Comparison of ENCODE assay signal across 23 cellular contexts in genomic region chr5:138188632-138189031, GRCh38. TPM values are rescaled to one million over a fixed set of nuclear protein-coding genes. Genes with fewer than 3 reads are reported as not detected.
A peak's percentile ranks its signal among the peaks of the same experiment; 100 is the strongest.
DNase-seq lines count a peak whose midpoint lies in the region; ATAC-seq and TF ChIP-seq lines count a peak whose summit lies in the region.
"Had no signal": no experiment of that assay in that cellular context is flagged by ENCODE, and none has a peak within 500 bp of the region (broad histone marks: within the 10 kb centered on the region; RNA-seq: fewer than 3 reads in every experiment).

No MANE protein-coding gene starts in this region.

- peak overlapping the region; percentile 21 for H3K27ac Mint-ChIP-seq in activated CD4-positive, alpha-beta T cell treated with anti-CD3 and anti-CD28 coated beads, Interleukin-2, amount 10 ng/mL, durations not matched to agents 7 days and 5 days
- no peak overlapping the region for H3K27ac Mint-ChIP-seq in Calu3 (ENCODE audit: unreplicated experiment)
- H3K27ac Mint-ChIP-seq in T-helper 17 cell, result peak overlapping the region; percentile 61
- H3K27ac Mint-ChIP-seq: B cell had no signal

- ATAC-seq in T-helper 17 cell (no peak), left ventricle myocardium superior (peak; percentile 89), GM18867 (IDR thresholded peaks at IDR 0.05; ENCODE audit: unreplicated experiment) (no peak)
- ATAC-seq: GM12878, HCT116 had no signal

- H3K4me1 Mint-ChIP-seq in activated CD4-positive, alpha-beta T cell treated with anti-CD3 and anti-CD28 coated beads, Interleukin-2, amount 10 ng/mL, durations not matched to agents 7 days and 5 days, result no peaks in the 10 kb centered on the region
- H3K4me1 Mint-ChIP-seq in Calu3 (ENCODE audit: low read depth, unreplicated experiment) (no peaks in the 10 kb centered on the region), T-helper 17 cell (no peaks in the 10 kb centered on the region)
- H3K4me1 Mint-ChIP-seq: B cell; CD4-positive, CD25-positive, alpha-beta regulatory T cell had no signal

- intact Hi-C loops in Calu3 (cut with micrococcal nuclease; ENCODE audit: unreplicated experiment), result loop anchor here (10.0 kb wide), 1 partner anchor 226 kb away; no protein-coding TSS in a partner anchor
- intact Hi-C loops in left ventricle myocardium superior (cut with micrococcal nuclease), result no loop called here

- TF ChIP-seq CTCF in Calu3 (IDR thresholded peaks at IDR 0.05; ENCODE audit: unreplicated experiment), result no peak

- POLR2A ChIA-PET in activated CD4-positive, alpha-beta T cell treated with anti-CD3 and anti-CD28 coated beads, Interleukin-2, amount 10 ng/mL, durations not matched to agents 7 days and 5 days (lab: Charles Lee), result no interaction called here

- H3K9me3 Mint-ChIP-seq in activated CD4-positive, alpha-beta T cell treated with anti-CD3 and anti-CD28 coated beads, Interleukin-2, amount 10 ng/mL, durations not matched to agents 7 days and 5 days, result no peaks in the 10 kb centered on the region
- H3K9me3 Mint-ChIP-seq in Calu3 (ENCODE audit: low read depth, unreplicated experiment), result no peaks in the 10 kb centered on the region
- H3K9me3 Mint-ChIP-seq: CD4-positive, CD25-positive, alpha-beta regulatory T cell had no signal

- H3K36me3 Mint-ChIP-seq in activated CD4-positive, alpha-beta T cell treated with anti-CD3 and anti-CD28 coated beads, Interleukin-2, amount 10 ng/mL, durations not matched to agents 7 days and 5 days (ENCODE audit: low read depth), result peaks cover 53% of the 10 kb centered on the region
- H3K36me3 Mint-ChIP-seq in Calu3 (ENCODE audit: insufficient read depth, unreplicated experiment), result peaks cover 65% of the 10 kb centered on the region
- peaks cover 7% of the 10 kb centered on the region for H3K36me3 Mint-ChIP-seq in T-helper 17 cell (ENCODE audit: low read depth)

- H3K27me3 Mint-ChIP-seq in activated CD4-positive, alpha-beta T cell treated with anti-CD3 and anti-CD28 coated beads, Interleukin-2, amount 10 ng/mL, durations not matched to agents 7 days and 5 days, result no peaks in the 10 kb centered on the region
- no peaks in the 10 kb centered on the region for H3K27me3 Mint-ChIP-seq in Calu3 (ENCODE audit: unreplicated experiment)
- no peaks in the 10 kb centered on the region for H3K27me3 Mint-ChIP-seq in T-helper 17 cell
- H3K27me3 Mint-ChIP-seq: B cell; CD4-positive, CD25-positive, alpha-beta regulatory T cell had no signal

- BruUV-seq in Calu3 (replicated peaks; lab: Mats Ljungman, UMichigan), result TSS peak; percentile 21

- no peak overlapping the region for H3K4me3 Mint-ChIP-seq in activated CD4-positive, alpha-beta T cell treated with anti-CD3 and anti-CD28 coated beads, Interleukin-2, amount 10 ng/mL, durations not matched to agents 7 days and 5 days
- H3K4me3 Mint-ChIP-seq in Calu3 (ENCODE audit: low read depth, unreplicated experiment) (no peak overlapping the region), T-helper 17 cell (no peak overlapping the region)
- H3K4me3 Mint-ChIP-seq: B cell; CD4-positive, CD25-positive, alpha-beta regulatory T cell had no signal

- no peaks in the 10 kb centered on the region for H3K9me3 ChIP-seq in T-helper 17 cell (ENCODE audit: control insufficient read depth, low read length, poor library complexity, severe bottlenecking)
- H3K9me3 ChIP-seq: Peyer's patch had no signal

- DNase-seq in activated CD4-positive, alpha-beta T cell treated with anti-CD3 and anti-CD28 coated beads, Interleukin-2, amount 10 ng/mL, durations not matched to agents 7 days and 5 days, result no peak
- no peak for DNase-seq in activated CD4-positive, alpha-beta T cell treated with anti-CD3 and anti-CD28 coated beads, Interleukin-2, amount 50 U/mL, for 48 hours
- DNase-seq in Calu3 (no peak), T-helper 17 cell (no peak), left ventricle myocardium superior (no peak), iPS-NIHi7 (ENCODE audit: extremely low spot score) (no peak), NCI-H2196 (lab: John Stamatoyannopoulos, UW; ENCODE audit: unreplicated experiment) (no peak)
- DNase-seq: CD4-positive, CD25-positive, alpha-beta regulatory T cell; COR-L47; DMS53; EL; GOT3; KBM-7; NCI-H1105 treated with DMSO at 0.1 percent for 48 hours; NCI-H1694; NCI-H2081 treated with DMSO at 0.1 percent for 48 hours; NCI-H748 treated with DMSO at 0.1 percent for 48 hours; NK-92 treated with Interleukin-12 subunit alpha and Interleukin-12 subunit beta, amount 100 ng/mL, for 24 hours; Peyer's patch had no signal

- CTCF ChIA-PET in activated CD4-positive, alpha-beta T cell treated with anti-CD3 and anti-CD28 coated beads, Interleukin-2, amount 10 ng/mL, durations not matched to agents 7 days and 5 days (lab: Charles Lee), result interaction anchor here (0.6 to 3.8 kb wide), 8 partner anchors 9 to 1010 kb away, joined by 3 to 15 read pairs (median 3); partner anchors contain the start of gene SIL1
- CTCF ChIA-PET in Calu3 (lab: Charles Lee), result no interaction called here

RNA-seq across cellular contexts. Expression of gene KIF20A, which starts 9.7 kb away (rescaled TPM):
- total RNA-seq in activated CD4-positive, alpha-beta T cell treated with anti-CD3 and anti-CD28 coated beads, Interleukin-2, amount 10 ng/mL, durations not matched to agents 7 days and 5 days, result 10 to 100 TPM; 70.9 to 74.7 TPM
- 52.6 and 68.9 TPM in 2 replicates for total RNA-seq in Calu3 (2022)
- total RNA-seq in T-helper 17 cell, result under 1 TPM in 1 of 2 donors, not detected in 1; 0.27 TPM
- total RNA-seq in left ventricle myocardium superior, result 0.59 TPM

RNA-seq across cellular contexts. Expression of gene BRD8, which starts 10.2 kb away (rescaled TPM):
- 10 to 100 TPM; 74.6 to 77.1 TPM for total RNA-seq in activated CD4-positive, alpha-beta T cell treated with anti-CD3 and anti-CD28 coated beads, Interleukin-2, amount 10 ng/mL, durations not matched to agents 7 days and 5 days
- total RNA-seq in Calu3 (2022) (120 and 124 TPM in 2 replicates), T-helper 17 cell (10 to 100 TPM; 26.4 to 30.0 TPM), left ventricle myocardium superior (29.4 TPM)

RNA-seq across cellular contexts. Expression of gene CDC23, which starts 24.5 kb away (rescaled TPM):
- total RNA-seq in activated CD4-positive, alpha-beta T cell treated with anti-CD3 and anti-CD28 coated beads, Interleukin-2, amount 10 ng/mL, durations not matched to agents 7 days and 5 days, result 10 to 100 TPM; 32.2 to 34.6 TPM
- 45.8 and 46.9 TPM in 2 replicates for total RNA-seq in Calu3 (2022)
- total RNA-seq in T-helper 17 cell, result 10 to 100 TPM; 12.4 to 18.2 TPM
- 22.2 TPM for total RNA-seq in left ventricle myocardium superior

RNA-seq across cellular contexts. Expression of gene NME5, which starts 49.4 kb away (rescaled TPM):
- not detected for total RNA-seq in activated CD4-positive, alpha-beta T cell treated with anti-CD3 and anti-CD28 coated beads, Interleukin-2, amount 10 ng/mL, durations not matched to agents 7 days and 5 days
- total RNA-seq in Calu3 (2022) (3.9 and 4.0 TPM in 2 replicates), T-helper 17 cell (not detected), left ventricle myocardium superior (2.1 TPM)
- total RNA-seq: B cell; CD4-positive, CD25-positive, alpha-beta regulatory T cell; GM12878 had no signal

Comparison
In these comparisons a context has a peak if more than half of its experiments do, and no peak if none do; other contexts are left out.
1. RNA of gene KIF20A, which starts 9.7 kb away (total RNA-seq): 70.9 to 74.7 TPM in activated CD4-positive, alpha-beta T cell treated with anti-CD3 and anti-CD28 coated beads, Interleukin-2, amount 10 ng/mL, durations not matched to agents 7 days and 5 days and 52.6 to 68.9 TPM in Calu3; 0.59 TPM in left ventricle myocardium superior (single experiment) and 0.27 TPM in T-helper 17 cell; every median in the first group is over 10 times any median in the second.